10 cellular contexts compared by ENCODE assay signal in the genomic region with DNA sequence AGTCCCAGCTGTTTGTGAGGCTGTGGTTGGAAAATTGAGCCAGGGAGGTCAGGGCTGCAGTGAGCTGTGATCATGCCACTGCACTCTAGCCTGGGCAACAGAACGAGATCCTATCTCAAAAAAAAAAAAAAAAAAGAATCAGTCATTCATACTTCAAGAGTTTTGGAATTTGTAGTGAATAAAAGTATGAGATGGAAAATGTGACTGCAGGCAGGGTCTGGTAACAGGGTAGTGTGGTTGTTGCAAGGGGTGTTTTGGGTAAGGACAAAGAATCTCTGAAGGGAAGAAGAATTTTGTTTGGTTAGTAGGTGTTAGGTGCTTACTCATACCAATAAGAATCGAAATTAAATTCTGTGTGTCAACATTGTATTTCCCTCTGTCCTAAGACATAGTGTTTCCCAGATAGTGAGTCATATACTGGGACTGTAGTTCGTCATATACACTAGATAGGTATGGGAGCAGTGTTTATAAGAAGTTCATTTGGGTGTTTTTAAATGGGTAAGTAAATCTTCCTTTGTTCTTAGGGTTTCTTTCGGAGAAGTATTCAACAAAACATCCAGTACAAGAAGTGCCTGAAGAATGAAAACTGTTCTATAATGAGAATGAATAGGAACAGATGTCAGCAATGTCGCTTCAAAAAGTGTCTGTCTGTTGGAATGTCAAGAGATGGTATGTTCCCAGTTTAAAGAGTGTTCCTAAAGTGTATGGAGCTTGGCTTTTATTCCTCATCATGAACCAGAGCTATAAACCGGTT. TPM values are rescaled to one million over a fixed set of nuclear protein-coding genes. Genes with fewer than 3 reads are reported as not detected.
A peak's percentile ranks its signal among the peaks of the same experiment; 100 is the strongest.
DNase-seq lines count a peak whose midpoint lies in the region; ATAC-seq and TF ChIP-seq lines count a peak whose summit lies in the region.
"Had no signal": no experiment of that assay in that cellular context is flagged by ENCODE, and none has a peak within 500 bp of the region (broad histone marks: within the 10 kb centered on the region; RNA-seq: fewer than 3 reads in every experiment).

No MANE protein-coding gene starts in this region.

- H3K4me3 ChIP-seq in PC-9 = no peak overlapping the region

- peak overlapping the region; percentile 44 to 81 for H3K27ac Mint-ChIP-seq in effector memory CD8-positive, alpha-beta T cell
- H3K27ac Mint-ChIP-seq: memory B cell had no signal

- H3F3A ChIP-seq in PC-9 (ENCODE audit: insufficient read depth, low read depth) = peaks cover 54% of the 10 kb centered on the region

- POLR2A ChIA-PET in PC-9 (lab: Charles Lee; ENCODE audit: unreplicated experiment) = interaction anchor here (0.6 to 1.0 kb wide), 4 partner anchors 13 to 860 kb away, joined by 3 to 5 read pairs (median 4); partner anchors contain the start of genes NKIRAS1 and RPL15

- H3K9me2 ChIP-seq in PC-9 (ENCODE audit: insufficient read depth) = no peaks in the 10 kb centered on the region

- H4K20me1 ChIP-seq in PC-9 (ENCODE audit: insufficient read depth) = no peaks in the 10 kb centered on the region

- no peak for TF ChIP-seq CTCF in PC-9 (conservative IDR thresholded peaks at IDR 0.05)

- no peaks in the 10 kb centered on the region for H3K27me3 Mint-ChIP-seq in effector memory CD8-positive, alpha-beta T cell
- H3K27me3 Mint-ChIP-seq: memory B cell had no signal

- H3K27ac ChIP-seq in PC-9 = peak overlapping the region; percentile 94

- ATAC-seq in GM18867 (IDR thresholded peaks at IDR 0.05; ENCODE audit: unreplicated experiment) = peak; percentile 59
- ATAC-seq in effector memory CD8-positive, alpha-beta T cell (replicated peaks) = peak; percentile 51
- ATAC-seq in HG02759 (IDR thresholded peaks at IDR 0.05; ENCODE audit: unreplicated experiment) = no peak
- ATAC-seq in HG02642 (IDR thresholded peaks at IDR 0.05; ENCODE audit: poor library complexity, unreplicated experiment) = no peak

- H3K4me2 ChIP-seq in PC-9 = peak overlapping the region; percentile 50

- no peaks in the 10 kb centered on the region for H3K27me3 ChIP-seq in PC-9 (ENCODE audit: insufficient read depth, low read depth)

- peaks cover 94% of the 10 kb centered on the region for H3K36me3 Mint-ChIP-seq in effector memory CD8-positive, alpha-beta T cell (ENCODE audit: insufficient read depth)

- peaks cover 57% of the 10 kb centered on the region for H3K36me3 ChIP-seq in PC-9 (ENCODE audit: low read depth)

- no peak overlapping the region for H2AFZ ChIP-seq in PC-9

- H3K9me3 Mint-ChIP-seq in effector memory CD8-positive, alpha-beta T cell = no peaks in the 10 kb centered on the region
- H3K9me3 Mint-ChIP-seq: memory B cell had no signal

- intact Hi-C loops in PC-9 (cut with micrococcal nuclease; ENCODE audit: unreplicated experiment) = loop anchor here (1.0 to 2.0 kb wide), 4 partner anchors 13 to 71 kb away; partner anchors contain the start of gene RPL15

- DNase-seq in PC-9 (peak; percentile 65 to 97), renal cortical epithelial cell (ENCODE audit: low read depth) (peak; percentile 99), mucosa of gallbladder (ENCODE audit: low spot score) (no peak), NCI-H82 treated with DMSO at 0.1 percent for 48 hours (lab: John Stamatoyannopoulos, UW; ENCODE audit: unreplicated experiment) (no peak)
- DNase-seq in effector memory CD8-positive, alpha-beta T cell = no peak
- DNase-seq: NCI-H2107 had no signal

- peaks cover 25 to 39% of the 10 kb centered on the region in 2 donors for H3K4me1 Mint-ChIP-seq in effector memory CD8-positive, alpha-beta T cell (ENCODE audit: low read depth in 2 of 2)

- H3K9me3 ChIP-seq in PC-9 (ENCODE audit: insufficient read depth, low read depth) = no peaks in the 10 kb centered on the region

- H3K79me2 ChIP-seq in PC-9 (ENCODE audit: low read depth) = peaks cover 81% of the 10 kb centered on the region

- no TSS peak for BruUV-seq in PC-9 (replicated peaks; lab: Mats Ljungman, UMichigan)

- CTCF ChIA-PET in PC-9 (lab: Charles Lee) = no interaction called here

- H3K4me3 Mint-ChIP-seq in effector memory CD8-positive, alpha-beta T cell = no peak overlapping the region
- H3K4me3 Mint-ChIP-seq: memory B cell had no signal

- peaks cover 49% of the 10 kb centered on the region for H3K4me1 ChIP-seq in PC-9 (replicated peaks; ENCODE audit: insufficient read depth)

RNA-seq across cellular contexts. Expression of gene NR1D2, which starts 14.2 kb away (rescaled TPM):
- 53.9 and 66.0 TPM in 2 replicates for total RNA-seq in PC-9 (2021)
- total RNA-seq in renal cortical epithelial cell = 16.3 and 22.5 TPM in 2 replicates
- 51.8 TPM for total RNA-seq in mucosa of gallbladder

RNA-seq across cellular contexts. Expression of gene RPL15, which starts 42.4 kb away (rescaled TPM):
- total RNA-seq in PC-9 (2021) (1,784 and 1,876 TPM in 2 replicates), renal cortical epithelial cell (1,175 and 2,297 TPM in 2 replicates), mucosa of gallbladder (1,351 TPM)

RNA-seq across cellular contexts. Expression of gene NKIRAS1, which starts 42.5 kb away (rescaled TPM):
- total RNA-seq in PC-9 (2021) = 8.6 and 12.6 TPM in 2 replicates
- total RNA-seq in renal cortical epithelial cell = 9.9 and 17.2 TPM in 2 replicates
- total RNA-seq in mucosa of gallbladder = 11.0 TPM

Comparison
In these comparisons a context has a peak if more than half of its experiments do, and no peak if none do; other contexts are left out.
1. ATAC-seq: peak in GM18867 (single experiment) and effector memory CD8-positive, alpha-beta T cell (single experiment); none in HG02759 (single experiment) and HG02642 (single experiment).
2. DNase-seq: peak in PC-9 (2 of 2) and renal cortical epithelial cell (single experiment); none in effector memory CD8-positive, alpha-beta T cell (0 of 3), mucosa of gallbladder (single experiment) and NCI-H82 treated with DMSO at 0.1 percent for 48 hours (single experiment).